Comparison of ENCODE assay signal across 1 cellular context in genomic region chr4:39638358-39639239, GRCh38.
A peak's percentile ranks its signal among the peaks of the same experiment; 100 is the strongest.
TF ChIP-seq lines count a peak whose summit lies in the region.

SMIM14 (minus strand) TSS chr4:39638865; CDS start chr4:39605145, 33,720 bp downstream.

TF ChIP-seq in WTC11, 78 proteins besides CTCF, POLR2A, EP300 and RAD21 (continued from another document and continues in another):
- TF ChIP-seq TCF7 (CRISPR knock-in tag; IDR thresholded peaks at IDR 0.05; ENCODE audit: low read depth) = 0 out of 2 replicates have a peak, but pooled peaks have one; percentile 16
- peak; percentile 16; the same call in 1 of the 2 replicates for TF ChIP-seq ARID4B (CRISPR knock-in tag; IDR thresholded peaks at IDR 0.05; ENCODE audit: borderline replicate concordance)
- no peak for TF ChIP-seq IRF1 (CRISPR knock-in tag; IDR thresholded peaks at IDR 0.05)
- TF ChIP-seq ZMAT4 (CRISPR knock-in tag; IDR thresholded peaks at IDR 0.05) = no peak
- TF ChIP-seq ZNF425 (CRISPR knock-in tag; conservative IDR thresholded peaks at IDR 0.05) = no peak
- TF ChIP-seq ZBTB21 (CRISPR knock-in tag; IDR thresholded peaks at IDR 0.05; ENCODE audit: borderline replicate concordance) = peak; percentile 86
- 0 out of 2 replicates have a peak, but pooled peaks have one; percentile 29 for TF ChIP-seq ATF1 (CRISPR knock-in tag; IDR thresholded peaks at IDR 0.05)
- no peak for TF ChIP-seq ELF4 (CRISPR knock-in tag; IDR thresholded peaks at IDR 0.05; ENCODE audit: low read depth)
- no peak for TF ChIP-seq NR3C1 (CRISPR knock-in tag; conservative IDR thresholded peaks at IDR 0.05; ENCODE audit: low read depth)
- TF ChIP-seq GABPB1 (CRISPR knock-in tag; IDR thresholded peaks at IDR 0.05) = peak; percentile 90
- TF ChIP-seq PRDM15 (CRISPR knock-in tag; IDR thresholded peaks at IDR 0.05) = no peak
- TF ChIP-seq ZNF219 (CRISPR knock-in tag; IDR thresholded peaks at IDR 0.05; ENCODE audit: borderline replicate concordance) = no peak; the same call in 1 of the 2 replicates
- TF ChIP-seq HMGXB4 (CRISPR knock-in tag; IDR thresholded peaks at IDR 0.05) = peak; percentile 54; the same call in 1 of the 2 replicates
- no peak for TF ChIP-seq EMX1 (CRISPR knock-in tag; IDR thresholded peaks at IDR 0.05)
- no peak for TF ChIP-seq ZNF671 (CRISPR knock-in tag; IDR thresholded peaks at IDR 0.05)
- TF ChIP-seq ESRRA (CRISPR knock-in tag; IDR thresholded peaks at IDR 0.05; ENCODE audit: borderline replicate concordance) = no peak
- TF ChIP-seq E2F5 (CRISPR knock-in tag; IDR thresholded peaks at IDR 0.05) = peak; percentile 94
- TF ChIP-seq MAX (CRISPR knock-in tag; IDR thresholded peaks at IDR 0.05) = peak; percentile 88
- TF ChIP-seq ZNF416 (CRISPR knock-in tag; IDR thresholded peaks at IDR 0.05) = no peak
- 0 out of 2 replicates have a peak, but pooled peaks have one; percentile 74 for TF ChIP-seq KAT7 (CRISPR knock-in tag; IDR thresholded peaks at IDR 0.05; ENCODE audit: borderline replicate concordance)
- no peak for TF ChIP-seq ZNF232 (CRISPR knock-in tag; IDR thresholded peaks at IDR 0.05)
- no peak for TF ChIP-seq STAT6 (CRISPR knock-in tag; conservative IDR thresholded peaks at IDR 0.05; ENCODE audit: low read depth)
- TF ChIP-seq GRHL2 (CRISPR knock-in tag; IDR thresholded peaks at IDR 0.05; ENCODE audit: insufficient replicate concordance, severe bottlenecking) = no peak
- no peak for TF ChIP-seq MYBL2 (CRISPR knock-in tag; IDR thresholded peaks at IDR 0.05)
- no peak for TF ChIP-seq CBFB (CRISPR knock-in tag; IDR thresholded peaks at IDR 0.05; ENCODE audit: low read depth)
- TF ChIP-seq MXD4 (CRISPR knock-in tag; IDR thresholded peaks at IDR 0.05; ENCODE audit: borderline replicate concordance) = no peak
- no peak for TF ChIP-seq TEAD4 (CRISPR knock-in tag; IDR thresholded peaks at IDR 0.05)
- TF ChIP-seq SP1 (CRISPR knock-in tag; conservative IDR thresholded peaks at IDR 0.05) = peak; percentile 80
- TF ChIP-seq IRF2 (CRISPR knock-in tag; IDR thresholded peaks at IDR 0.05; ENCODE audit: borderline replicate concordance, low read depth) = no peak
- TF ChIP-seq TP53 (CRISPR knock-in tag; IDR thresholded peaks at IDR 0.05) = no peak
- TF ChIP-seq FOXP4 (CRISPR knock-in tag; IDR thresholded peaks at IDR 0.05) = peak; percentile 97
- TF ChIP-seq ZNF138 (CRISPR knock-in tag; conservative IDR thresholded peaks at IDR 0.05) = no peak
- TF ChIP-seq ERG (CRISPR knock-in tag; IDR thresholded peaks at IDR 0.05) = no peak
- TF ChIP-seq FOXK1 (CRISPR knock-in tag; IDR thresholded peaks at IDR 0.05) = peak; percentile 87
- TF ChIP-seq NR2C2 (CRISPR knock-in tag; IDR thresholded peaks at IDR 0.05) = no peak
- peak; percentile 78 for TF ChIP-seq TEAD1 (CRISPR knock-in tag; IDR thresholded peaks at IDR 0.05)
